Comparison of ENCODE assay signal across 8 cellular contexts in genomic region chr5:150846651-150847333, GRCh38. TPM values are rescaled to one million over a fixed set of nuclear protein-coding genes. Genes with fewer than 3 reads are reported as not detected.
DNase-seq lines count a peak whose midpoint lies in the region; ATAC-seq and TF ChIP-seq lines count a peak whose summit lies in the region.

No MANE protein-coding gene starts in this region.

- H3K27ac ChIP-seq in mesenchymal stem cell (ENCODE audit: low read length, poor library complexity, severe bottlenecking), result no peak overlapping the region

- H3K9me3 ChIP-seq in mesenchymal stem cell (ENCODE audit: control insufficient read depth, low read length), result no peaks in the 10 kb centered on the region

- peak; percentile 62 for TF ChIP-seq CTCF in GM20000 (IDR thresholded peaks at IDR 0.05; ENCODE audit: extremely low read depth, missing control alignments)

- H2BK5ac ChIP-seq in mesenchymal stem cell (ENCODE audit: low read depth, low read length, poor library complexity, severe bottlenecking), result no peak overlapping the region

- H3K14ac ChIP-seq in mesenchymal stem cell (ENCODE audit: low read length in 2 of 2), result no peak overlapping the region

- H4K91ac ChIP-seq in mesenchymal stem cell (ENCODE audit: low read length), result no peak overlapping the region

- H3K4me1 ChIP-seq in mesenchymal stem cell (ENCODE audit: control insufficient read depth, insufficient read depth, low read depth, low read length), result peaks cover 3% of the 10 kb centered on the region

- peak; percentile 87 for ATAC-seq in HG03558 (IDR thresholded peaks at IDR 0.05; ENCODE audit: extremely low read depth, unreplicated experiment)

- H2AK5ac ChIP-seq in mesenchymal stem cell (ENCODE audit: low read length, severe bottlenecking), result no peak overlapping the region

- H3K27ac Mint-ChIP-seq in activated CD4-positive, alpha-beta T cell treated with anti-CD3 and anti-CD28 coated beads, Interleukin-2, amount 10 ng/mL, durations not matched to agents 24 days and 14 days, result peak overlapping the region; percentile 85

- WGBS in mesenchymal stem cell, result 65% methylated on average over 22 of the region's 22 CpGs

- H3K4me3 Mint-ChIP-seq in activated CD4-positive, alpha-beta T cell treated with anti-CD3 and anti-CD28 coated beads, Interleukin-2, amount 10 ng/mL, durations not matched to agents 24 days and 14 days, result peak overlapping the region; percentile 80

- no peak overlapping the region for H2BK120ac ChIP-seq in mesenchymal stem cell (ENCODE audit: low read depth, low read length)

- peak overlapping the region; percentile 31 for H3K9ac ChIP-seq in mesenchymal stem cell (ENCODE audit: low read length)

- H3K9me3 Mint-ChIP-seq in activated CD4-positive, alpha-beta T cell treated with anti-CD3 and anti-CD28 coated beads, Interleukin-2, amount 10 ng/mL, durations not matched to agents 24 days and 14 days, result peaks cover 4% of the 10 kb centered on the region

- peaks cover 3% of the 10 kb centered on the region for H3K27me3 Mint-ChIP-seq in activated CD4-positive, alpha-beta T cell treated with anti-CD3 and anti-CD28 coated beads, Interleukin-2, amount 10 ng/mL, durations not matched to agents 24 days and 14 days

- H3K4ac ChIP-seq in mesenchymal stem cell (ENCODE audit: low read depth in 1 of 2, low read length in 2 of 2), result no peak overlapping the region

- intact Hi-C loops in activated CD4-positive, alpha-beta T cell treated with anti-CD3 and anti-CD28 coated beads, Interleukin-2, amount 10 ng/mL, durations not matched to agents 24 days and 14 days (cut with micrococcal nuclease), result loop anchor here (1.0 to 10.0 kb wide), 9 partner anchors 45 to 406 kb away; partner anchors contain the start of genes ANXA6 and GM2A

- H3K27me3 ChIP-seq in mesenchymal stem cell (ENCODE audit: control insufficient read depth in 1 of 2, insufficient read depth in 1 of 2, low read length in 2 of 2), result peaks cover 0 to 14% of the 10 kb centered on the region in 2 experiments

- DNase-seq in DMS 273 (lab: John Stamatoyannopoulos, UW; ENCODE audit: unreplicated experiment), result peak; percentile 88
- DNase-seq in GM20000 (ENCODE audit: low spot score), result peak; percentile 85
- DNase-seq in NCI-H526 (lab: John Stamatoyannopoulos, UW), result peak; percentile 67 to 80
- peak; percentile 90 for DNase-seq in activated CD4-positive, alpha-beta T cell treated with anti-CD3 and anti-CD28 coated beads, Interleukin-2, amount 10 ng/mL, durations not matched to agents 24 days and 14 days
- DNase-seq in ecto neural progenitor cell (ENCODE audit: low spot score), result peak; percentile 55
- peak; percentile 88 for DNase-seq in mesenchymal stem cell
- peak; percentile 30 for DNase-seq in stimulated activated CD8-positive, alpha-beta memory T cell treated with anti-CD3 and anti-CD28 coated beads, Interleukin-7, amount 100 ng/mL, for 24 hours (ENCODE audit: low read depth)

- no peak overlapping the region for H3K4me3 ChIP-seq in mesenchymal stem cell (ENCODE audit: insufficient read depth in 1 of 2, low read depth in 1 of 2, low read length in 2 of 2)

- H2AFZ ChIP-seq in mesenchymal stem cell (ENCODE audit: low read depth, low read length), result no peak overlapping the region

- H3K36me3 Mint-ChIP-seq in activated CD4-positive, alpha-beta T cell treated with anti-CD3 and anti-CD28 coated beads, Interleukin-2, amount 10 ng/mL, durations not matched to agents 24 days and 14 days (ENCODE audit: low read depth), result peaks cover 3% of the 10 kb centered on the region

- H4K8ac ChIP-seq in mesenchymal stem cell (ENCODE audit: low read length), result no peak overlapping the region

- no peak overlapping the region for H3K4me2 ChIP-seq in mesenchymal stem cell (ENCODE audit: low read length, poor library complexity, severe bottlenecking)

- peaks cover 30% of the 10 kb centered on the region for H3K4me1 Mint-ChIP-seq in activated CD4-positive, alpha-beta T cell treated with anti-CD3 and anti-CD28 coated beads, Interleukin-2, amount 10 ng/mL, durations not matched to agents 24 days and 14 days

- H3K23ac ChIP-seq in mesenchymal stem cell (ENCODE audit: low read length in 2 of 2), result no peak overlapping the region

- no peaks in the 10 kb centered on the region for H3K79me1 ChIP-seq in mesenchymal stem cell (replicated peaks; ENCODE audit: low read length, poor library complexity, severe bottlenecking)

- no peak overlapping the region for H2BK15ac ChIP-seq in mesenchymal stem cell (ENCODE audit: low read depth, poor library complexity, severe bottlenecking)

- no peaks in the 10 kb centered on the region for H3K36me3 ChIP-seq in mesenchymal stem cell (ENCODE audit: control insufficient read depth in 1 of 2, insufficient read depth in 2 of 2, low read depth in 1 of 2, low read length in 2 of 2)

- no peak overlapping the region for H3K18ac ChIP-seq in mesenchymal stem cell (ENCODE audit: low read depth in 1 of 2, low read length in 2 of 2)

- no peak overlapping the region for H2BK12ac ChIP-seq in mesenchymal stem cell (ENCODE audit: low read length in 2 of 2)

RNA-seq across cellular contexts. Expression of gene IRGM, which starts 0.5 kb away (rescaled TPM):
- 0.91 and 1.2 TPM in 2 replicates for total RNA-seq in activated CD4-positive, alpha-beta T cell treated with anti-CD3 and anti-CD28 coated beads, Interleukin-2, amount 10 ng/mL, durations not matched to agents 24 days and 14 days
- polyA plus RNA-seq in mesenchymal stem cell (2013, experiment 1 of 2), result 0.30 TPM
- not detected for polyA plus RNA-seq in mesenchymal stem cell (2013, experiment 2 of 2)

RNA-seq across cellular contexts. Expression of gene ZNF300, which starts 58.0 kb away (rescaled TPM):
- total RNA-seq in activated CD4-positive, alpha-beta T cell treated with anti-CD3 and anti-CD28 coated beads, Interleukin-2, amount 10 ng/mL, durations not matched to agents 24 days and 14 days, result 0.47 and 0.54 TPM in 2 replicates
- 4.7 TPM for polyA plus RNA-seq in mesenchymal stem cell (2013, experiment 1 of 2)
- 4.5 TPM for polyA plus RNA-seq in mesenchymal stem cell (2013, experiment 2 of 2)

Comparison
In these comparisons a context has a peak if more than half of its experiments do, and no peak if none do; other contexts are left out.
1. DNase-seq: peak in every context shown above with its lines; median percentile 90 in activated CD4-positive, alpha-beta T cell treated with anti-CD3 and anti-CD28 coated beads, Interleukin-2, amount 10 ng/mL, durations not matched to agents 24 days and 14 days; 88 in DMS 273; 88 in mesenchymal stem cell; 85 in GM20000; 74 in NCI-H526; 55 in ecto neural progenitor cell; 30 in stimulated activated CD8-positive, alpha-beta memory T cell treated with anti-CD3 and anti-CD28 coated beads, Interleukin-7, amount 100 ng/mL, for 24 hours.